In the genomic region with DNA sequence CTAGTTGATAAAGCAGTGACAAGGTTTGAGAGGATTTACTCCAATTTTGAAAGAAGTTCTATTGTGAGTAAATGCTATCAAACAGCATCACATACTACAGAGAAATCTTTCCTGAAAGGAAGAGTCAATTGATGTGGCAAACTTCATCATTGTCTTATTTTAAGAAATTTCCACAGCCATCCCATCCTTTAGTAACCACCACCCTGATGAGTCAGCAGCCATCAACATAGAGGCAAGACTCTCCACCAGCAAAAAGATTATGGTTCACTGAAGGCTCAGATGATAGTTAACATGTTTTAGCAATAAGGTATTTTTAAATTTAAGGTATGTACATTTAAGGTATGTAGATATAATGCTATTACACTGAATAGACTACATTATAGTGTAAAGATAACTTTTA, we compare ENCODE assay signal across 19 cellular contexts.
"Had no signal": no experiment of that assay in that cellular context is flagged by ENCODE, and none has a peak within 500 bp of the region (broad histone marks: within the 10 kb centered on the region; RNA-seq: fewer than 3 reads in every experiment).

No MANE protein-coding gene starts in this region.

- H3K27ac ChIP-seq: body of pancreas, dorsolateral prefrontal cortex, gastrocnemius medialis, heart left ventricle, ovary, psoas muscle had no signal

- H3K4me3 ChIP-seq: body of pancreas, dorsolateral prefrontal cortex, gastrocnemius medialis, heart left ventricle, ovary, psoas muscle had no signal

- H3K27me3 ChIP-seq: body of pancreas, gastrocnemius medialis, heart left ventricle, ovary had no signal

- DNase-seq: activated CD4-positive, alpha-beta memory T cell treated with anti-CD3 and anti-CD28 coated beads for 36 hours; activated CD4-positive, alpha-beta T cell treated with anti-CD3 and anti-CD28 coated beads for 36 hours; activated CD8-positive, alpha-beta memory T cell treated with anti-CD3 and anti-CD28 coated beads, Interleukin-2, amount 10 ng/mL, durations not matched to agents 7 days and 5 days; activated naive CD4-positive, alpha-beta T cell; activated naive CD8-positive, alpha-beta T cell treated with anti-CD3 and anti-CD28 coated beads for 36 hours; body of pancreas; dorsolateral prefrontal cortex; gastrocnemius medialis; heart left ventricle; mesendoderm; natural killer cell; ovary; psoas muscle; right cardiac atrium; small intestine; stimulated activated CD4-positive, alpha-beta T cell treated with anti-CD3 and anti-CD28 coated beads, Interleukin-4, amount 100 ng/mL, for 4 hours had no signal

- ATAC-seq: activated CD4-positive, alpha-beta T cell treated with anti-CD3 and anti-CD28 coated beads for 36 hours; activated CD8-positive, alpha-beta memory T cell treated with anti-CD3 and anti-CD28 coated beads, Interleukin-2, amount 10 ng/mL, durations not matched to agents 7 days and 5 days; activated T-helper 17 cell treated with anti-CD3 and anti-CD28 coated beads, Interleukin-2, amount 50 U/mL, for 72 hours; body of pancreas; gastrocnemius medialis; heart left ventricle; natural killer cell; psoas muscle; right cardiac atrium; stimulated activated memory B cell treated with anti-CD40 and anti-IgM and Interleukin-4, amounts not matched to agents 10 μg/mL and 1 μg/mL and 100 μg/mL, for 72 hours; WTC11 had no signal

- H3K4me1 ChIP-seq: body of pancreas, gastrocnemius medialis, psoas muscle had no signal

- H3K9me3 ChIP-seq: body of pancreas, gastrocnemius medialis, heart left ventricle, ovary, psoas muscle had no signal

- H3K36me3 ChIP-seq: gastrocnemius medialis, heart left ventricle, ovary had no signal
